ENCODE assay signal across 22 cellular contexts in genomic region chr1:29408831-29409605, GRCh38.
"Had no signal": no experiment of that assay in that cellular context is flagged by ENCODE, and none has a peak within 500 bp of the region (broad histone marks: within the 10 kb centered on the region; RNA-seq: fewer than 3 reads in every experiment).

No MANE protein-coding gene starts in this region.

- ATAC-seq: effector memory CD8-positive, alpha-beta T cell; left cardiac atrium; left ventricle myocardium superior; lower lobe of right lung; natural killer cell; stimulated activated naive CD8-positive, alpha-beta T cell treated with anti-CD3 and anti-CD28 coated beads, Interleukin-15, amount 100 ng/mL, for 72 hours had no signal

- H3K4me1 Mint-ChIP-seq: natural killer cell; stimulated activated naive CD8-positive, alpha-beta T cell treated with anti-CD3 and anti-CD28 coated beads, Interleukin-15, amount 100 ng/mL, for 72 hours had no signal

- DNase-seq: cortex of kidney; effector memory CD8-positive, alpha-beta T cell; head of caudate nucleus; kidney; left cardiac atrium; left ventricle myocardium superior; lower lobe of right lung; natural killer cell; occipital lobe; ovary; stimulated activated CD4-positive, alpha-beta T cell treated with anti-CD3 and anti-CD28 coated beads, Interleukin-12 subunit alpha, Interleukin-12 subunit beta, amount 100 ng/mL, for 4 hours; stimulated activated CD4-positive, alpha-beta T cell treated with anti-CD3 and anti-CD28 coated beads, Interleukin-1b, Interleukin-23, amount 100 ng/mL, for 48 hours; stimulated activated CD4-positive, alpha-beta T cell treated with anti-CD3 and anti-CD28 coated beads, Interleukin-4, amount 100 ng/mL, for 1 hour; stimulated activated CD8-positive, alpha-beta memory T cell treated with anti-CD3 and anti-CD28 coated beads, Interleukin-4, amount 100 ng/mL, for 48 hours; stimulated activated naive CD4-positive, alpha-beta T cell; stimulated activated naive CD8-positive, alpha-beta T cell treated with anti-CD3 and anti-CD28 coated beads, Interleukin-15, amount 100 ng/mL, for 72 hours; transverse colon had no signal

- H3K9me3 Mint-ChIP-seq: effector memory CD8-positive, alpha-beta T cell; natural killer cell had no signal

- H3K27me3 Mint-ChIP-seq: progenitor cell of endocrine pancreas had no signal

- H3K4me3 ChIP-seq: lower lobe of right lung, ovary, right lobe of liver, smooth muscle cell, suprapubic skin, transverse colon, vagina had no signal

- H3K4me3 Mint-ChIP-seq: effector memory CD8-positive, alpha-beta T cell; natural killer cell; stimulated activated naive CD8-positive, alpha-beta T cell treated with anti-CD3 and anti-CD28 coated beads, Interleukin-15, amount 100 ng/mL, for 72 hours had no signal

- H3K36me3 Mint-ChIP-seq: natural killer cell had no signal

- H3K27ac Mint-ChIP-seq: effector memory CD8-positive, alpha-beta T cell; natural killer cell; progenitor cell of endocrine pancreas; stimulated activated naive CD8-positive, alpha-beta T cell treated with anti-CD3 and anti-CD28 coated beads, Interleukin-15, amount 100 ng/mL, for 72 hours had no signal

- H3K27ac ChIP-seq: lower lobe of right lung, ovary, right lobe of liver, suprapubic skin, transverse colon, vagina had no signal
